In genomic region chr7:46999866-47000265, GRCh38 we compare ENCODE assay signal across 16 cellular contexts.
DNase-seq lines count a peak whose midpoint lies in the region; ATAC-seq lines count a peak whose summit lies in the region.
"Had no signal": no experiment of that assay in that cellular context is flagged by ENCODE, and none has a peak within 500 bp of the region (broad histone marks: within the 10 kb centered on the region; RNA-seq: fewer than 3 reads in every experiment).

No MANE protein-coding gene starts in this region.

- peaks cover 2 to 5% of the 10 kb centered on the region in 2 donors for H3K9me3 Mint-ChIP-seq in effector memory CD8-positive, alpha-beta T cell
- H3K9me3 Mint-ChIP-seq in activated naive CD8-positive, alpha-beta T cell treated with anti-CD3 and anti-CD28 coated beads, Interleukin-2, amount 50 U/mL, for 24 hours = no peaks in the 10 kb centered on the region
- H3K9me3 Mint-ChIP-seq: HFFc6 had no signal

- in situ Hi-C loops in G401 (cut with HindIII; ENCODE audit: low sequenced_read_pairs) = no loop called here

- H3K27ac Mint-ChIP-seq in effector memory CD8-positive, alpha-beta T cell = no peak overlapping the region
- no peak overlapping the region for H3K27ac Mint-ChIP-seq in activated naive CD8-positive, alpha-beta T cell treated with anti-CD3 and anti-CD28 coated beads, Interleukin-2, amount 50 U/mL, for 24 hours
- H3K27ac Mint-ChIP-seq: CD4-positive, CD25-positive, alpha-beta regulatory T cell; HFFc6 had no signal

- ATAC-seq in effector memory CD8-positive, alpha-beta T cell (replicated peaks) = no peak
- no peak for ATAC-seq in activated naive CD8-positive, alpha-beta T cell treated with anti-CD3 and anti-CD28 coated beads, Interleukin-2, amount 50 U/mL, for 24 hours
- ATAC-seq: GM12878, K562 had no signal

- H3K4me1 Mint-ChIP-seq in effector memory CD8-positive, alpha-beta T cell (ENCODE audit: low read depth in 2 of 2) = no peaks in the 10 kb centered on the region
- H3K4me1 Mint-ChIP-seq in activated naive CD8-positive, alpha-beta T cell treated with anti-CD3 and anti-CD28 coated beads, Interleukin-2, amount 50 U/mL, for 24 hours = no peaks in the 10 kb centered on the region

- no peak overlapping the region for H3K4me3 Mint-ChIP-seq in effector memory CD8-positive, alpha-beta T cell
- H3K4me3 Mint-ChIP-seq in activated naive CD8-positive, alpha-beta T cell treated with anti-CD3 and anti-CD28 coated beads, Interleukin-2, amount 50 U/mL, for 24 hours = no peak overlapping the region
- H3K4me3 Mint-ChIP-seq: CD4-positive, CD25-positive, alpha-beta regulatory T cell; HFFc6 had no signal

- peak; percentile 41 for DNase-seq in DMS53 (lab: John Stamatoyannopoulos, UW)
- DNase-seq in DMS53 treated with DMSO at 0.1 percent for 48 hours (lab: John Stamatoyannopoulos, UW; ENCODE audit: unreplicated experiment) = no peak
- DNase-seq in G401 (ENCODE audit: low spot score) = peak; percentile 88
- peak; percentile 51 for DNase-seq in NCI-H69 (lab: John Stamatoyannopoulos, UW)
- peak; percentile 14 for DNase-seq in fibroblast of gingiva (ENCODE audit: low read depth)
- DNase-seq in Ammon's horn (ENCODE audit: low spot score) = no peak
- DNase-seq in effector memory CD8-positive, alpha-beta T cell = no peak
- no peak for DNase-seq in activated naive CD8-positive, alpha-beta T cell treated with anti-CD3 and anti-CD28 coated beads, Interleukin-2, amount 50 U/mL, for 24 hours
- DNase-seq: 8988T; AML-193; CD4-positive, CD25-positive, alpha-beta regulatory T cell; DMS153; HCEC 1CT; HFFc6 had no signal

- no peaks in the 10 kb centered on the region for H3K36me3 Mint-ChIP-seq in effector memory CD8-positive, alpha-beta T cell (ENCODE audit: insufficient read depth)
- no peaks in the 10 kb centered on the region for H3K36me3 Mint-ChIP-seq in activated naive CD8-positive, alpha-beta T cell treated with anti-CD3 and anti-CD28 coated beads, Interleukin-2, amount 50 U/mL, for 24 hours (ENCODE audit: low read depth)
- H3K36me3 Mint-ChIP-seq: CD4-positive, CD25-positive, alpha-beta regulatory T cell had no signal

- no peaks in the 10 kb centered on the region for H3K27me3 Mint-ChIP-seq in effector memory CD8-positive, alpha-beta T cell
- H3K27me3 Mint-ChIP-seq in activated naive CD8-positive, alpha-beta T cell treated with anti-CD3 and anti-CD28 coated beads, Interleukin-2, amount 50 U/mL, for 24 hours = no peaks in the 10 kb centered on the region
- H3K27me3 Mint-ChIP-seq: CD4-positive, CD25-positive, alpha-beta regulatory T cell had no signal

Comparison
In these comparisons a context has a peak if more than half of its experiments do, and no peak if none do; other contexts are left out.
1. DNase-seq: peak in DMS53 (single experiment), G401 (single experiment), NCI-H69 (single experiment) and fibroblast of gingiva (single experiment); none in DMS53 treated with DMSO at 0.1 percent for 48 hours (single experiment), Ammon's horn (single experiment), effector memory CD8-positive, alpha-beta T cell (0 of 3) and activated naive CD8-positive, alpha-beta T cell treated with anti-CD3 and anti-CD28 coated beads, Interleukin-2, amount 50 U/mL, for 24 hours (single experiment).